17 cellular contexts compared by ENCODE assay signal in genomic region chr3:53500165-53500777, GRCh38. TPM values are rescaled to one million over a fixed set of nuclear protein-coding genes. Genes with fewer than 3 reads are reported as not detected.
"Had no signal": no experiment of that assay in that cellular context is flagged by ENCODE, and none has a peak within 500 bp of the region (broad histone marks: within the 10 kb centered on the region; RNA-seq: fewer than 3 reads in every experiment).

No MANE protein-coding gene starts in this region.

- H3K4me1 ChIP-seq: SJSA1 had no signal

- H3K27ac ChIP-seq: SJSA1, SK-N-MC had no signal

- H3K9me3 ChIP-seq: SJSA1 had no signal

- DNase-seq: KBM-7, NCI-H1092, NCI-H1436, NCI-H187 treated with DMSO at 0.1 percent for 48 hours, NCI-H2081, NCI-H2107, NCI-H2171 treated with DMSO at 0.1 percent for 48 hours, NCI-H345, NCI-H446 treated with DMSO at 0.1 percent for 48 hours, NCI-H524 treated with DMSO at 0.1 percent for 48 hours, NCI-H69, NCI-H774, Right ventricle myocardium superior, RPMI8226, SIG-M5 had no signal

- H3K36me3 ChIP-seq: SJSA1 had no signal

- H3K4me3 ChIP-seq: SJSA1, SK-N-MC had no signal

RNA-seq across cellular contexts. Expression of gene CACNA1D, which starts 5.9 kb away (rescaled TPM):
- total RNA-seq: SJSA1 had no signal
